In the genomic region with DNA sequence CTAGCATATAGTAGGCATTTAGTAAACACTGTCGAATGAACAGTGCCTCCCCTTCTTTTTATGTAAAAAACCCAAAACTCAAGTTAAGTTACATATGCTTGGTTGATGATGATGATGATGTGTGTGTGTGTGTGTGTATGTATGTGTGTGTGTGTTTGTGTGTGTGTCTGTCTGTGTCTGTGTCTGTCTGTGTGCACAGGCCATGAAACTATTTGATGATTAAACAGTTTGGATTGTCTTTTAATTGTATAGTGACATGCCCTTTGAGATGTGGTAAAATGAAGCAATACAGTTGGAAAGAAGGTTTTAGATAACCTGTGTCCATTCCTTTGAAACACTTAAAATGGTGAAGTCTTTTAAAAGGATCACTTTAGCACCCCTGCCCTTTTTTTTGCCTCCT, we compare ENCODE assay signal across 13 cellular contexts.
DNase-seq lines count a peak whose midpoint lies in the region; ATAC-seq, FAIRE-seq and TF ChIP-seq lines count a peak whose summit lies in the region.
"Had no signal": no experiment of that assay in that cellular context is flagged by ENCODE, and none has a peak within 500 bp of the region (broad histone marks: within the 10 kb centered on the region; RNA-seq: fewer than 3 reads in every experiment).

No MANE protein-coding gene starts in this region.

- TF ChIP-seq CTCF in K562 (IDR thresholded peaks at IDR 0.05 in 2 of 3, conservative IDR thresholded peaks at IDR 0.05 in 1 of 3; ENCODE audit: insufficient read depth in 2 of 3, low read depth in 1 of 3, low read length in 3 of 3) (no peak), smooth muscle cell (IDR thresholded peaks at IDR 0.05; ENCODE audit: borderline replicate concordance, insufficient read depth, poor library complexity, severe bottlenecking) (no peak)

- H3K4me2 ChIP-seq in K562 (ENCODE audit: insufficient read depth, low read length) (no peak overlapping the region), smooth muscle cell (peak overlapping the region; percentile 63)

- H3K4me1 ChIP-seq in K562 (replicated peaks in 1 of 2; ENCODE audit: control insufficient read depth in 2 of 2, insufficient read depth in 2 of 2, low read length in 2 of 2) (peaks cover 12 to 14% of the 10 kb centered on the region in 2 experiments; a peak in 4 of 5 replicates), smooth muscle cell (ENCODE audit: low read depth) (peaks cover 44% of the 10 kb centered on the region)

- H3K36me3 ChIP-seq in K562 (ENCODE audit: control insufficient read depth, insufficient read depth, low read length), result no peaks in the 10 kb centered on the region
- no peaks in the 10 kb centered on the region for H3K36me3 ChIP-seq in smooth muscle cell (ENCODE audit: low read depth)

- H2AFZ ChIP-seq in K562 (ENCODE audit: low read depth, low read length) (no peak overlapping the region), smooth muscle cell (ENCODE audit: low read depth) (no peak overlapping the region)

- peaks cover 42% of the 10 kb centered on the region for H3K79me2 ChIP-seq in K562 (ENCODE audit: control insufficient read depth, insufficient read depth, low read length)
- peaks cover 80% of the 10 kb centered on the region for H3K79me2 ChIP-seq in smooth muscle cell (ENCODE audit: low read depth)

- CTCF ChIA-PET in K562 (lab: Yijun Ruan, JAX; ENCODE audit: low intra/inter-chr PET ratio), result no interaction called here

- no TSS peak for BruUV-seq in K562 (replicated peaks; lab: Mats Ljungman, UMichigan)

- in situ Hi-C loops in K562 (cut with MboI), result no loop called here

- POLR2A ChIA-PET in K562 (lab: Yijun Ruan, JAX), result no interaction called here

- H4K20me1 ChIP-seq in K562 (replicated peaks; ENCODE audit: control insufficient read depth, insufficient read depth, low read length), result no peaks in the 10 kb centered on the region; the same call in 1 of the 2 replicates
- H4K20me1 ChIP-seq in smooth muscle cell (ENCODE audit: low read depth), result peaks cover 97% of the 10 kb centered on the region

- DNase-seq in HS-27A (ENCODE audit: low read depth) (peak; percentile 22), K562 (ENCODE audit: extremely low read depth in 1 of 4, low spot score in 3 of 4) (no peak), iris pigment epithelial cell (ENCODE audit: low read depth) (peak; percentile 69), smooth muscle cell (lab: John Stamatoyannopoulos, UW; ENCODE audit: unreplicated experiment) (no peak), frontal cortex (ENCODE audit: low spot score in 2 of 2) (no peak), dedifferentiated amniotic fluid mesenchymal stem cell (ENCODE audit: extremely low spot score) (no peak), NCI-H774 (lab: John Stamatoyannopoulos, UW) (no peak)
- DNase-seq: activated CD8-positive, alpha-beta T cell treated with anti-CD3 and anti-CD28 coated beads, Interleukin-2, amount 10 ng/mL, durations not matched to agents 7 days and 5 days; activated naive CD8-positive, alpha-beta T cell treated with anti-CD3 and anti-CD28 coated beads, Interleukin-2, amount 10 ng/mL, durations not matched to agents 7 days and 5 days; immature natural killer cell; NCI-H1417; stimulated activated CD4-positive, alpha-beta T cell treated with anti-CD3 and anti-CD28 coated beads, Interleukin-15, amount 100 ng/mL, for 24 hours had no signal

- no peak for TF ChIP-seq EP300 in K562 (IDR thresholded peaks at IDR 0.05; ENCODE audit: low read length)

- FAIRE-seq in K562 (lab: Jason Lieb, UNC) (no peak), frontal cortex (lab: Jason Lieb, UNC) (no peak)

- TF ChIP-seq RAD21 in K562 (CRISPR knock-in tag; conservative IDR thresholded peaks at IDR 0.05 in 1 of 2, IDR thresholded peaks at IDR 0.05 in 1 of 2), result no peak

- H3F3A ChIP-seq in smooth muscle cell (ENCODE audit: low read depth), result peaks cover 34% of the 10 kb centered on the region

- intact Hi-C loops in K562 (cut with micrococcal nuclease), result no loop called here

- ATAC-seq in K562, result no peak
- ATAC-seq: activated CD8-positive, alpha-beta T cell treated with anti-CD3 and anti-CD28 coated beads, Interleukin-2, amount 10 ng/mL, durations not matched to agents 7 days and 5 days had no signal

- H3K27me3 ChIP-seq in K562 (ENCODE audit: control insufficient read depth in 2 of 2, insufficient read depth in 2 of 2, low read length in 2 of 2) (no peaks in the 10 kb centered on the region), smooth muscle cell (ENCODE audit: low read depth) (no peaks in the 10 kb centered on the region)
- H3K27me3 ChIP-seq: neutrophil had no signal

- H3K9ac ChIP-seq in K562 (ENCODE audit: insufficient read depth in 1 of 2, low read depth in 2 of 2, low read length in 2 of 2), result no peak overlapping the region
- H3K9ac ChIP-seq in smooth muscle cell (ENCODE audit: low read depth), result peak overlapping the region; percentile 59

- H3K9me3 ChIP-seq in K562 (replicated peaks; ENCODE audit: control insufficient read depth, insufficient read depth, low read depth, low read length) (no peaks in the 10 kb centered on the region), smooth muscle cell (replicated peaks; ENCODE audit: low read depth) (no peaks in the 10 kb centered on the region)
- H3K9me3 ChIP-seq: neutrophil had no signal

- H3K27ac ChIP-seq in K562 (ENCODE audit: extremely low read depth, low read depth, low read length) (no peak overlapping the region), smooth muscle cell (ENCODE audit: low read depth) (peak overlapping the region; percentile 98)
- H3K27ac ChIP-seq: neutrophil had no signal

- no peak for TF ChIP-seq POLR2A in K562 (conservative IDR thresholded peaks at IDR 0.05)

- H3K4me3 ChIP-seq in K562 (no peak overlapping the region), smooth muscle cell (no peak overlapping the region)

- no peaks in the 10 kb centered on the region for H3K9me1 ChIP-seq in K562 (ENCODE audit: control insufficient read depth, insufficient read depth, low read length)

- whole genome bisulfite sequencing in K562 (ENCODE audit: insufficient coverage, low coverage, missing lambda C conversion rate), result 86% methylated on average over 1 of the region's 1 CpG
- 81% methylated on average over 1 of the region's 1 CpG for WGBS in smooth muscle cell (ENCODE audit: low lambda C conversion rate)

TF ChIP-seq in K562, 482 proteins besides CTCF, POLR2A, EP300 and RAD21:
- TF ChIP-seq ZNF197 (CRISPR knock-in tag; IDR thresholded peaks at IDR 0.05; ENCODE audit: low read depth), result no peak
- TF ChIP-seq, protein P1, sequence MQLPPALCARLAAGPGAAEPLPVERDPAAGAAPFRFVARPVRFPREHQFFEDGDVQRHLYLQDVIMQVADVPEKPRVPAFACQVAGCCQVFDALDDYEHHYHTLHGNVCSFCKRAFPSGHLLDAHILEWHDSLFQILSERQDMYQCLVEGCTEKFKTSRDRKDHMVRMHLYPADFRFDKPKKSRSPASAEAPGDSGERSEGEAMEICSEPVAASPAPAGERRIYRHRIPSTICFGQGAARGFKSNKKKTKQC (CRISPR knock-in tag; IDR thresholded peaks at IDR 0.05), result no peak
- TF ChIP-seq ZNF224 (CRISPR knock-in tag; IDR thresholded peaks at IDR 0.05), result no peak
- TF ChIP-seq ZNF347 (CRISPR knock-in tag; IDR thresholded peaks at IDR 0.05; ENCODE audit: low read depth), result no peak
- TF ChIP-seq ZNF551 (CRISPR knock-in tag; IDR thresholded peaks at IDR 0.05), result no peak
- no peak for TF ChIP-seq OTX1 (CRISPR knock-in tag; IDR thresholded peaks at IDR 0.05)
- no peak for TF ChIP-seq SAFB (IDR thresholded peaks at IDR 0.05; ENCODE audit: borderline replicate concordance, low read depth, low read length)
- 0 out of 2 replicates have a peak, but pooled peaks have one; percentile 12 for TF ChIP-seq ZNF316 (IDR thresholded peaks at IDR 0.05)

Comparison
In these comparisons a context has a peak if more than half of its experiments do, and no peak if none do; other contexts are left out.
1. DNase-seq: peak in HS-27A (single experiment) and iris pigment epithelial cell (single experiment); none in K562 (0 of 4), smooth muscle cell (single experiment), frontal cortex (0 of 2), dedifferentiated amniotic fluid mesenchymal stem cell (single experiment) and NCI-H774 (single experiment).